ENCODE assay signal across 8 cellular contexts in genomic region chrX:101659601-101660063, GRCh38. TPM values are rescaled to one million over a fixed set of nuclear protein-coding genes. Genes with fewer than 3 reads are reported as not detected.
DNase-seq lines count a peak whose midpoint lies in the region; ATAC-seq and TF ChIP-seq lines count a peak whose summit lies in the region.

ARMCX2 (minus strand) TSS chrX:101659850; CDS start chrX:101657588, 2,262 bp downstream.

- no peak for TF ChIP-seq CTCF in CD8-positive, alpha-beta T cell (IDR thresholded peaks at IDR 0.05)
- TF ChIP-seq CTCF in cardiac muscle cell (IDR thresholded peaks at IDR 0.05; ENCODE audit: low read depth, low read length) = no peak

- H3K4me1 ChIP-seq in CD8-positive, alpha-beta T cell (ENCODE audit: insufficient read depth, low read length) = peaks cover 4% of the 10 kb centered on the region
- no peaks in the 10 kb centered on the region for H3K4me1 ChIP-seq in cardiac muscle cell (ENCODE audit: low read depth)

- peaks cover 2% of the 10 kb centered on the region for H3K27me3 Mint-ChIP-seq in CD8-positive, alpha-beta T cell (ENCODE audit: low read depth)
- peaks cover 4% of the 10 kb centered on the region for H3K27me3 Mint-ChIP-seq in activated naive CD8-positive, alpha-beta T cell treated with anti-CD3 and anti-CD28 coated beads, Interleukin-2, amount 50 U/mL, for 24 hours

- H3K36me3 Mint-ChIP-seq in CD8-positive, alpha-beta T cell = no peaks in the 10 kb centered on the region
- H3K36me3 Mint-ChIP-seq in activated naive CD8-positive, alpha-beta T cell treated with anti-CD3 and anti-CD28 coated beads, Interleukin-2, amount 50 U/mL, for 24 hours (ENCODE audit: low read depth) = no peaks in the 10 kb centered on the region

- no peaks in the 10 kb centered on the region for H3K9me3 ChIP-seq in CD8-positive, alpha-beta T cell (ENCODE audit: low read length)
- H3K9me3 ChIP-seq in cardiac muscle cell (ENCODE audit: low read depth) = no peaks in the 10 kb centered on the region

- H3K27me3 ChIP-seq in CD8-positive, alpha-beta T cell (ENCODE audit: insufficient read depth, low read length) = no peaks in the 10 kb centered on the region
- H3K27me3 ChIP-seq in cardiac muscle cell = no peaks in the 10 kb centered on the region

- DNase-seq in CD8-positive, alpha-beta T cell = no peak
- peak; percentile 53 for DNase-seq in NCI-H1436 (lab: John Stamatoyannopoulos, UW)
- DNase-seq in activated naive CD8-positive, alpha-beta T cell treated with anti-CD3 and anti-CD28 coated beads, Interleukin-2, amount 50 U/mL, for 24 hours = peak; percentile 20
- DNase-seq in cardiac muscle cell (ENCODE audit: low read depth in 1 of 2, low spot score in 1 of 2) = peak; percentile 66 to 72
- DNase-seq in nucleus accumbens (lab: John Stamatoyannopoulos, UW) = peak in 52 of 56 donors; percentile 3 to 80 (median 38)
- DNase-seq in LoVo (ENCODE audit: low spot score) = no peak

- peak; percentile 9 for ATAC-seq in CD8-positive, alpha-beta T cell
- ATAC-seq in GM19452 (IDR thresholded peaks at IDR 0.05; ENCODE audit: unreplicated experiment) = peak; percentile 68
- peak; percentile 45 for ATAC-seq in activated naive CD8-positive, alpha-beta T cell treated with anti-CD3 and anti-CD28 coated beads, Interleukin-2, amount 50 U/mL, for 24 hours
- no peak for ATAC-seq in GM19455 (IDR thresholded peaks at IDR 0.05; ENCODE audit: unreplicated experiment)

- POLR2A ChIA-PET in CD8-positive, alpha-beta T cell (lab: Charles Lee) = no interaction called here

- H3K27ac ChIP-seq in CD8-positive, alpha-beta T cell (ENCODE audit: low read depth, low read length) = peak within 1 kb of the TSS; percentile 30
- no peak within 1 kb of the TSS for H3K27ac ChIP-seq in cardiac muscle cell

- H3K4me3 Mint-ChIP-seq in CD8-positive, alpha-beta T cell = peak within 1 kb of the TSS; percentile 85
- H3K4me3 Mint-ChIP-seq in activated naive CD8-positive, alpha-beta T cell treated with anti-CD3 and anti-CD28 coated beads, Interleukin-2, amount 50 U/mL, for 24 hours = peak within 1 kb of the TSS; percentile 76

- CTCF ChIA-PET in CD8-positive, alpha-beta T cell (lab: Charles Lee) = no interaction called here

- no peaks in the 10 kb centered on the region for H3K9me3 Mint-ChIP-seq in CD8-positive, alpha-beta T cell
- H3K9me3 Mint-ChIP-seq in activated naive CD8-positive, alpha-beta T cell treated with anti-CD3 and anti-CD28 coated beads, Interleukin-2, amount 50 U/mL, for 24 hours = no peaks in the 10 kb centered on the region

- peak within 1 kb of the TSS; percentile 65 for H3K4me3 ChIP-seq in CD8-positive, alpha-beta T cell (ENCODE audit: low read depth, low read length)
- H3K4me3 ChIP-seq in cardiac muscle cell = peak within 1 kb of the TSS; percentile 60

- H3K4me1 Mint-ChIP-seq in CD8-positive, alpha-beta T cell (ENCODE audit: low read depth) = peaks cover 22% of the 10 kb centered on the region
- H3K4me1 Mint-ChIP-seq in activated naive CD8-positive, alpha-beta T cell treated with anti-CD3 and anti-CD28 coated beads, Interleukin-2, amount 50 U/mL, for 24 hours = peaks cover 20% of the 10 kb centered on the region

- peak within 1 kb of the TSS; percentile 82 for H3K27ac Mint-ChIP-seq in CD8-positive, alpha-beta T cell
- H3K27ac Mint-ChIP-seq in activated naive CD8-positive, alpha-beta T cell treated with anti-CD3 and anti-CD28 coated beads, Interleukin-2, amount 50 U/mL, for 24 hours = peak within 1 kb of the TSS; percentile 70

- intact Hi-C loops in CD8-positive, alpha-beta T cell (cut with DNase I, micrococcal nuclease) = loop anchor here in 1 of 2 experiments (2.0 kb wide), 1 partner anchor 251 kb away; the partner anchor contains the start of gene HNRNPH2

- H3K36me3 ChIP-seq in CD8-positive, alpha-beta T cell (ENCODE audit: insufficient read depth, low read length) = no peaks in the 10 kb centered on the region
- H3K36me3 ChIP-seq in cardiac muscle cell = peaks cover 4% of the 10 kb centered on the region

RNA-seq across cellular contexts. Expression of gene ARMCX2, which starts in this region (rescaled TPM):
- total RNA-seq in CD8-positive, alpha-beta T cell = 1 to 10 TPM; 3.3 to 3.6 TPM
- 92.3 and 112 TPM in 2 replicates for total RNA-seq in cardiac muscle cell
- 33.1 and 36.5 TPM in 2 replicates for polyA plus RNA-seq in cardiac muscle cell

Comparison
In these comparisons a context has a peak if more than half of its experiments do, and no peak if none do; other contexts are left out.
1. RNA of gene ARMCX2 (total RNA-seq): 92.3 to 112 TPM in cardiac muscle cell; 3.3 to 3.6 TPM in CD8-positive, alpha-beta T cell; every median in the first group is over 10 times any median in the second.
2. DNase-seq: peak in NCI-H1436 (single experiment), activated naive CD8-positive, alpha-beta T cell treated with anti-CD3 and anti-CD28 coated beads, Interleukin-2, amount 50 U/mL, for 24 hours (single experiment), cardiac muscle cell (2 of 2) and nucleus accumbens (52 of 56); none in CD8-positive, alpha-beta T cell (0 of 7) and LoVo (single experiment).